In the genomic region with DNA sequence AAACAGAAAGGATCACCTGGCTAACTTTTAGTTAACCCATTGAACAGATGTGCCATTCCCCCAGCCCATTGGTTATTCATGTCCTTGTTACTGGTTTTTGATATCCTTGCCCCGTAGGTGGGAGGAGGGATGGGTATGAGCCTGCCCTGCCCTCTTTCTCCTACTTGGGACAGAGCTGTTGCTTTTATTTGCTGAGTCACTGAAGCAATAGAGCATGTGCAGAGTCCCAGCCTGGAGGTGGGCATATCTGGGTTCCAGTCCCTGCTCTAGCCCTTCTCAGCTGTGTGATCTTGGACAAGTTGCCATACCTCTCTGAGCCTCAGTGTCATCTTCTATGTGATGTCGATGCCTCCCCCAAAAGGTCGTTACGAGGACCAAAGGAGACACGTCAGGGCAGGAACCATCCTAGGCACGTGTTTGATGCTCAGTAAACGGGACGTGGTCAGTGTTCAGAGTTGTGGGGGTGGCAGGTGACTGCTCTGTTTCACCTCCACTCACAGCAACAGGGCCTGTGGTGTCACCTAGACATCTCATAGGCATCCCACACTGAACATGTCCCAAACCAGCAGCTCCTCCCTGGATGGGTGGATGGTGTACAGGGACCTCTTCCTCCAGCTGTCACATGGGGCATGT, we compare ENCODE assay signal across 8 cellular contexts.
DNase-seq lines count a peak whose midpoint lies in the region; ATAC-seq and TF ChIP-seq lines count a peak whose summit lies in the region.

No MANE protein-coding gene starts in this region.

- peak overlapping the region; percentile 37 for H3K4me3 Mint-ChIP-seq in activated B cell treated with CpG ODN at 0.5 μM for 24 hours

- H3K36me3 Mint-ChIP-seq in activated B cell treated with CpG ODN at 0.5 μM for 24 hours (ENCODE audit: low read depth): no peaks in the 10 kb centered on the region

- H3K4me1 ChIP-seq in gastroesophageal sphincter (peaks cover 0 to 80% (median 19%) of the 10 kb centered on the region in 3 donors), testis (peaks cover 4% of the 10 kb centered on the region)

- no peaks in the 10 kb centered on the region for H3K9me3 Mint-ChIP-seq in activated B cell treated with CpG ODN at 0.5 μM for 24 hours

- 90% methylated on average over 2 of the region's 8 CpGs; no CpG with 5 or more reads in 1 of the 2 donors for WGBS in gastroesophageal sphincter (ENCODE audit: low coverage in 1 of 2), 2 donors
- 83 to 88% methylated on average over 8 of the region's 8 CpGs for WGBS in testis, 2 donors

- H3K9me3 ChIP-seq in gastroesophageal sphincter (no peaks in the 10 kb centered on the region), testis (no peaks in the 10 kb centered on the region)

- intact Hi-C loops in activated B cell treated with CpG ODN at 0.5 μM for 24 hours (cut with micrococcal nuclease): loop anchor here (5.0 kb wide), 1 partner anchor 926 kb away; no protein-coding TSS in a partner anchor
- intact Hi-C loops in testis (cut with DNase I; ENCODE audit: low total_unique reads): no loop called here

- no peak for TF ChIP-seq POLR2A in gastroesophageal sphincter (IDR thresholded peaks at IDR 0.05)
- TF ChIP-seq POLR2A in testis (IDR thresholded peaks at IDR 0.05): no peak

- TF ChIP-seq CTCF in activated B cell treated with CpG ODN at 0.5 μM for 24 hours (IDR thresholded peaks at IDR 0.05) (no peak), gastroesophageal sphincter (IDR thresholded peaks at IDR 0.05) (no peak), testis (IDR thresholded peaks at IDR 0.05) (no peak)

- no peaks in the 10 kb centered on the region for H3K27me3 Mint-ChIP-seq in activated B cell treated with CpG ODN at 0.5 μM for 24 hours

- H3K4me1 Mint-ChIP-seq in activated B cell treated with CpG ODN at 0.5 μM for 24 hours: peaks cover 53% of the 10 kb centered on the region

- CTCF ChIA-PET in activated B cell treated with CpG ODN at 0.5 μM for 24 hours (lab: Charles Lee): interaction anchor here (0.7 to 1.7 kb wide), 2 partner anchors 18 to 129 kb away, joined by 3 to 4 read pairs; no protein-coding TSS in a partner anchor

- H3K4me3 ChIP-seq in gastroesophageal sphincter (peak overlapping the region; percentile 17 to 29), testis (no peak overlapping the region)

- TF ChIP-seq EP300 in gastroesophageal sphincter (IDR thresholded peaks at IDR 0.05): no peak

- ATAC-seq in activated CD4-positive, CD25-positive, alpha-beta regulatory T cell treated with anti-CD3 and anti-CD28 coated beads, Interleukin-2, amount 50 U/mL, for 24 hours: peak; percentile 44 to 45
- ATAC-seq in activated B cell treated with CpG ODN at 0.5 μM for 24 hours (ENCODE audit: low read depth) (no peak), gastroesophageal sphincter (peak; percentile 61), HG03342 (IDR thresholded peaks at IDR 0.05; ENCODE audit: unreplicated experiment) (no peak), GM18870 (IDR thresholded peaks at IDR 0.05; ENCODE audit: unreplicated experiment) (no peak)

- H3K27ac ChIP-seq in gastroesophageal sphincter (peak overlapping the region in 3 of 4 donors; percentile 48 to 63 (median 52)), testis (peak overlapping the region; percentile 44 to 50)

- no peak overlapping the region for H3K27ac Mint-ChIP-seq in activated B cell treated with CpG ODN at 0.5 μM for 24 hours

- H3K36me3 ChIP-seq in gastroesophageal sphincter (peaks cover 0 to 9% of the 10 kb centered on the region in 2 donors), testis (ENCODE audit: low read depth, missing control alignments) (no peaks in the 10 kb centered on the region)

- H3K27me3 ChIP-seq in gastroesophageal sphincter (no peaks in the 10 kb centered on the region), testis (no peaks in the 10 kb centered on the region)

- POLR2A ChIA-PET in activated B cell treated with CpG ODN at 0.5 μM for 24 hours (lab: Charles Lee): interaction anchor here (0.7 kb wide), 1 partner anchor 15 kb away, joined by 3 read pairs; no protein-coding TSS in a partner anchor

- no peak for DNase-seq in activated CD4-positive, CD25-positive, alpha-beta regulatory T cell (lab: John Stamatoyannopoulos, UW)
- DNase-seq in activated B cell treated with CpG ODN at 0.5 μM for 24 hours (no peak), testis (no peak), NCI-H446 treated with DMSO at 0.1 percent for 48 hours (lab: John Stamatoyannopoulos, UW) (no peak)

Comparison
In these comparisons a context has a peak if more than half of its experiments do, and no peak if none do; other contexts are left out.
1. ATAC-seq: peak in activated CD4-positive, CD25-positive, alpha-beta regulatory T cell treated with anti-CD3 and anti-CD28 coated beads, Interleukin-2, amount 50 U/mL, for 24 hours (2 of 2) and gastroesophageal sphincter (single experiment); none in activated B cell treated with CpG ODN at 0.5 μM for 24 hours (single experiment), HG03342 (single experiment) and GM18870 (single experiment).
2. H3K4me3 ChIP-seq: peak in gastroesophageal sphincter (2 of 2); none in testis (0 of 2).